Comparison of ENCODE assay signal across 8 cellular contexts in genomic region chr22:19292262-19293230, GRCh38. TPM values are rescaled to one million over a fixed set of nuclear protein-coding genes. Genes with fewer than 3 reads are reported as not detected.
A peak's percentile ranks its signal among the peaks of the same experiment; 100 is the strongest.
DNase-seq lines count a peak whose midpoint lies in the region; ATAC-seq, FAIRE-seq and TF ChIP-seq lines count a peak whose summit lies in the region.

No MANE protein-coding gene starts in this region.

- H3K4me1 Mint-ChIP-seq in activated naive CD4-positive, alpha-beta T cell treated with anti-CD3 and anti-CD28 coated beads for 36 hours (ENCODE audit: low read depth) = peaks cover 13% of the 10 kb centered on the region

- TSS peak; percentile 96 for BruUV-seq in K562 (replicated peaks; lab: Mats Ljungman, UMichigan)

- ATAC-seq in K562 = peak; percentile 34
- ATAC-seq in HG02973 (IDR thresholded peaks at IDR 0.05; ENCODE audit: unreplicated experiment) = no peak
- ATAC-seq in HG02885 (IDR thresholded peaks at IDR 0.05; ENCODE audit: poor library complexity, unreplicated experiment) = no peak

- peak; percentile 62 for FAIRE-seq in K562 (lab: Jason Lieb, UNC)

- H3K27me3 ChIP-seq in K562 (ENCODE audit: control insufficient read depth in 2 of 2, insufficient read depth in 2 of 2, low read length in 2 of 2) (peaks cover 29 to 31% of the 10 kb centered on the region in 2 experiments; a peak in 4 of 5 replicates), subcutaneous abdominal adipose tissue (ENCODE audit: control insufficient read depth in 5 of 5, insufficient read depth in 4 of 5, low read length in 5 of 5) (no peaks in the 10 kb centered on the region)

- H3K9me3 ChIP-seq in K562 (replicated peaks; ENCODE audit: control insufficient read depth, insufficient read depth, low read depth, low read length) (no peaks in the 10 kb centered on the region), subcutaneous abdominal adipose tissue (ENCODE audit: control insufficient read depth in 5 of 5, low read length in 5 of 5) (no peaks in the 10 kb centered on the region)

- TF ChIP-seq EP300 in K562 (IDR thresholded peaks at IDR 0.05; ENCODE audit: low read length) = no peak

- CTCF ChIA-PET in activated naive CD4-positive, alpha-beta T cell treated with anti-CD3 and anti-CD28 coated beads for 36 hours (lab: Charles Lee) = interaction anchor here (1.1 kb wide), 1 partner anchor 75 kb away, joined by 3 read pairs; no protein-coding TSS in a partner anchor
- CTCF ChIA-PET in K562 (lab: Yijun Ruan, JAX; ENCODE audit: low intra/inter-chr PET ratio) = interaction anchor here (0.7 kb wide), 1 partner anchor 148 kb away, joined by 4 read pairs; no protein-coding TSS in a partner anchor

- TF ChIP-seq RAD21 in K562 (CRISPR knock-in tag; conservative IDR thresholded peaks at IDR 0.05 in 1 of 2, IDR thresholded peaks at IDR 0.05 in 1 of 2) = no peak

- peak overlapping the region; percentile 98 for H3K4me2 ChIP-seq in K562 (ENCODE audit: insufficient read depth, low read length)

- peaks cover 1% of the 10 kb centered on the region for H3K9me1 ChIP-seq in K562 (ENCODE audit: control insufficient read depth, insufficient read depth, low read length)

- H3K4me3 ChIP-seq in K562 (peak overlapping the region; percentile 61), subcutaneous abdominal adipose tissue (ENCODE audit: low read depth in 1 of 5, low read length in 5 of 5) (peak overlapping the region; percentile 70 to 88 (median 85))

- no peak; the same call in 1 of the 2 replicates for TF ChIP-seq POLR2A in K562 (conservative IDR thresholded peaks at IDR 0.05)

- no peaks in the 10 kb centered on the region for H3K36me3 Mint-ChIP-seq in activated naive CD4-positive, alpha-beta T cell treated with anti-CD3 and anti-CD28 coated beads for 36 hours (ENCODE audit: low read depth)

- peak overlapping the region; percentile 73 for H3K27ac Mint-ChIP-seq in activated naive CD4-positive, alpha-beta T cell treated with anti-CD3 and anti-CD28 coated beads for 36 hours

- WGBS in K562 (ENCODE audit: insufficient coverage, low coverage, missing lambda C conversion rate) = 56% methylated on average over 32 of the region's 32 CpGs

- peak overlapping the region; percentile 87 for H3K4me3 Mint-ChIP-seq in activated naive CD4-positive, alpha-beta T cell treated with anti-CD3 and anti-CD28 coated beads for 36 hours

- in situ Hi-C loops in K562 (cut with MboI) = no loop called here

- peaks cover 13% of the 10 kb centered on the region for H4K20me1 ChIP-seq in K562 (replicated peaks; ENCODE audit: control insufficient read depth, insufficient read depth, low read length)

- no peaks in the 10 kb centered on the region for H3K79me2 ChIP-seq in K562 (ENCODE audit: control insufficient read depth, insufficient read depth, low read length)

- H3K4me1 ChIP-seq in K562 (replicated peaks in 1 of 2; ENCODE audit: control insufficient read depth in 2 of 2, insufficient read depth in 2 of 2, low read length in 2 of 2) = peaks cover 27 to 28% of the 10 kb centered on the region in 2 experiments; a peak in 4 of 5 replicates
- H3K4me1 ChIP-seq in subcutaneous abdominal adipose tissue (ENCODE audit: control insufficient read depth in 5 of 5, insufficient read depth in 5 of 5, low read length in 5 of 5) = peaks cover 5 to 28% (median 24%) of the 10 kb centered on the region in 5 donors

- H3K27me3 Mint-ChIP-seq in activated naive CD4-positive, alpha-beta T cell treated with anti-CD3 and anti-CD28 coated beads for 36 hours (ENCODE audit: low read depth) = peaks cover 15% of the 10 kb centered on the region

- intact Hi-C loops in activated naive CD4-positive, alpha-beta T cell treated with anti-CD3 and anti-CD28 coated beads for 36 hours (cut with micrococcal nuclease) = loop anchor here (1.0 to 5.0 kb wide), 4 partner anchors 113 to 185 kb away; partner anchors contain the start of genes DGCR2, HIRA and MRPL40
- intact Hi-C loops in K562 (cut with micrococcal nuclease) = loop anchor here (2.0 to 10.0 kb wide), 3 partner anchors 114 to 258 kb away; partner anchors contain the start of gene SLC25A1

- POLR2A ChIA-PET in K562 (lab: Yijun Ruan, JAX) = interaction anchor here (0.6 to 4.4 kb wide), 11 partner anchors 10 to 336 kb away, joined by 3 to 32 read pairs (median 4); partner anchors contain the start of gene C22orf39

- H3K36me3 ChIP-seq in K562 (ENCODE audit: control insufficient read depth, insufficient read depth, low read length) (no peaks in the 10 kb centered on the region), subcutaneous abdominal adipose tissue (ENCODE audit: control insufficient read depth in 5 of 5, insufficient read depth in 5 of 5, low read length in 5 of 5) (peaks cover 0 to 3% (median 0%) of the 10 kb centered on the region in 5 donors)

- peak overlapping the region; percentile 99 for H2AFZ ChIP-seq in K562 (ENCODE audit: low read depth, low read length)

- H3K27ac ChIP-seq in K562 (ENCODE audit: extremely low read depth, low read depth, low read length) (peak overlapping the region; percentile 67), subcutaneous abdominal adipose tissue (ENCODE audit: low read depth, low read length) (peak overlapping the region; percentile 35)

- H3K9ac ChIP-seq in K562 (ENCODE audit: insufficient read depth in 1 of 2, low read depth in 2 of 2, low read length in 2 of 2) (peak overlapping the region; percentile 82 to 91), subcutaneous abdominal adipose tissue (ENCODE audit: low read length in 5 of 5) (peak overlapping the region in 4 of 5 donors; percentile 72 to 84 (median 80))

- TF ChIP-seq CTCF in K562 (IDR thresholded peaks at IDR 0.05 in 2 of 3, conservative IDR thresholded peaks at IDR 0.05 in 1 of 3; ENCODE audit: insufficient read depth in 2 of 3, low read depth in 1 of 3, low read length in 3 of 3) = no peak

- H3K9me3 Mint-ChIP-seq in activated naive CD4-positive, alpha-beta T cell treated with anti-CD3 and anti-CD28 coated beads for 36 hours = no peaks in the 10 kb centered on the region

- DNase-seq in activated naive CD4-positive, alpha-beta T cell treated with anti-CD3 and anti-CD28 coated beads for 36 hours = peak; percentile 58
- no peak for DNase-seq in activated naive CD4-positive, alpha-beta T cell (lab: John Stamatoyannopoulos, UW)
- DNase-seq in NCI-H146 treated with DMSO at 0.1 percent for 48 hours (lab: John Stamatoyannopoulos, UW; ENCODE audit: unreplicated experiment) (peak; percentile 63), K562 (ENCODE audit: extremely low read depth in 1 of 4, low spot score in 3 of 4) (peak in 3 of 4 experiments; percentile 26 to 47 (median 44)), kidney glomerular epithelial cell (lab: John Stamatoyannopoulos, UW) (peak; percentile 52)

TF ChIP-seq in K562, 482 proteins besides CTCF, POLR2A, EP300 and RAD21 (continues in another document):
- no peak for TF ChIP-seq HEY1 (CRISPR knock-in tag; IDR thresholded peaks at IDR 0.05; ENCODE audit: borderline replicate concordance)
- no peak for TF ChIP-seq NFXL1 (CRISPR knock-in tag; IDR thresholded peaks at IDR 0.05)
- TF ChIP-seq HNRNPH1 (optimal IDR thresholded peaks at IDR 0.05; ENCODE audit: low read depth, low read length) = no peak
- no peak for TF ChIP-seq PRPF4 (IDR thresholded peaks at IDR 0.05; ENCODE audit: insufficient read depth, low read depth, low read length, poor library complexity, severe bottlenecking)
- TF ChIP-seq HIVEP1 (CRISPR knock-in tag; IDR thresholded peaks at IDR 0.05) = no peak
- no peak for TF ChIP-seq PML (IDR thresholded peaks at IDR 0.05; ENCODE audit: low read length)
- peak; percentile 18 for TF ChIP-seq RBM39 (optimal IDR thresholded peaks at IDR 0.05; ENCODE audit: low read depth, low read length)
- TF ChIP-seq, protein P1, sequence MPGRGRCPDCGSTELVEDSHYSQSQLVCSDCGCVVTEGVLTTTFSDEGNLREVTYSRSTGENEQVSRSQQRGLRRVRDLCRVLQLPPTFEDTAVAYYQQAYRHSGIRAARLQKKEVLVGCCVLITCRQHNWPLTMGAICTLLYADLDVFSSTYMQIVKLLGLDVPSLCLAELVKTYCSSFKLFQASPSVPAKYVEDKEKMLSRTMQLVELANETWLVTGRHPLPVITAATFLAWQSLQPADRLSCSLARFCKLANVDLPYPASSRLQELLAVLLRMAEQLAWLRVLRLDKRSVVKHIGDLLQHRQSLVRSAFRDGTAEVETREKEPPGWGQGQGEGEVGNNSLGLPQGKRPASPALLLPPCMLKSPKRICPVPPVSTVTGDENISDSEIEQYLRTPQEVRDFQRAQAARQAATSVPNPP (IDR thresholded peaks at IDR 0.05; ENCODE audit: borderline replicate concordance, insufficient read depth, insufficient read length) = no peak
- TF ChIP-seq HNRNPL (IDR thresholded peaks at IDR 0.05; ENCODE audit: low read depth, low read length) = no peak
- TF ChIP-seq SMAD3 (CRISPR knock-in tag; conservative IDR thresholded peaks at IDR 0.05) = no peak
- no peak; the same call in 1 of the 2 replicates for TF ChIP-seq GABPB2 (CRISPR knock-in tag; conservative IDR thresholded peaks at IDR 0.05)

RNA-seq across cellular contexts. Expression of gene CLTCL1, which starts 1.0 kb away (rescaled TPM):
- total RNA-seq in activated naive CD4-positive, alpha-beta T cell treated with anti-CD3 and anti-CD28 coated beads for 36 hours = 1 to 10 TPM in 1 of 2 experiments, under 1 TPM in 1; 0.57 to 1.0 TPM
- 78.7 and 79.9 TPM in 2 replicates for total RNA-seq in K562 (2011; cell fraction: chromatin; rRNA removed; ENCODE audit: low replicate concordance)
- 32.0 and 34.7 TPM in 2 replicates for total RNA-seq in K562 (2011; cell fraction: nucleolus; rRNA removed)
- total RNA-seq in K562 (2011; cell fraction: nucleoplasm; rRNA removed) = 23.7 and 38.1 TPM in 2 replicates
- total RNA-seq in K562 (2014; rRNA removed) = 4.3 and 5.4 TPM in 2 replicates
- 4.2 and 4.6 TPM in 2 replicates for total RNA-seq in K562 (2014; rRNA removed; fragmentation: Illumina TruSeq; extraction: Trizol)
- 3.6 and 4.5 TPM in 2 replicates for total RNA-seq in K562 (2015; rRNA removed; fragmentation: Illumina TruSeq; extraction: Trizol)
- total RNA-seq in K562 (2021) = 8.5 and 8.8 TPM in 2 replicates
- 11.7 and 17.0 TPM in 2 replicates for polyA plus RNA-seq in K562 (2011; rRNA removed)
- 10.3 and 14.5 TPM in 2 replicates for polyA plus RNA-seq in K562 (2011; cell fraction: cytosol; rRNA removed)
- 41.1 and 49.0 TPM in 2 replicates for polyA plus RNA-seq in K562 (2011; cell fraction: nucleus; rRNA removed)
- 5.7 and 18.7 TPM in 2 replicates for polyA plus RNA-seq in K562 (2012)
- polyA plus RNA-seq in K562 (2014; fragmentation: Illumina TruSeq; extraction: Trizol) = 4.3 and 5.0 TPM in 2 replicates
- polyA plus RNA-seq in K562 (2014; fragmentation: Nextera tagmentation; extraction: Ambion mirVana) = 1 to 10 TPM; 1.1 to 2.1 TPM
- polyA plus RNA-seq in K562 (2014; rRNA removed) = 5.8 and 8.8 TPM in 2 replicates
- 25.0 and 27.6 TPM in 2 replicates for polyA minus RNA-seq in K562 (2011; rRNA and poly(A)+ RNA removed)
- 12.9 and 15.0 TPM in 2 replicates for polyA minus RNA-seq in K562 (2011; cell fraction: cytosol; rRNA and poly(A)+ RNA removed)
- 18.0 and 35.4 TPM in 2 replicates for polyA minus RNA-seq in K562 (2011; cell fraction: nucleus; rRNA and poly(A)+ RNA removed)

Comparison
In these comparisons a context has a peak if more than half of its experiments do, and no peak if none do; other contexts are left out.
1. DNase-seq: peak in activated naive CD4-positive, alpha-beta T cell treated with anti-CD3 and anti-CD28 coated beads for 36 hours (single experiment), NCI-H146 treated with DMSO at 0.1 percent for 48 hours (single experiment), K562 (3 of 4) and kidney glomerular epithelial cell (single experiment); none in activated naive CD4-positive, alpha-beta T cell (0 of 4).